In the genomic region with DNA sequence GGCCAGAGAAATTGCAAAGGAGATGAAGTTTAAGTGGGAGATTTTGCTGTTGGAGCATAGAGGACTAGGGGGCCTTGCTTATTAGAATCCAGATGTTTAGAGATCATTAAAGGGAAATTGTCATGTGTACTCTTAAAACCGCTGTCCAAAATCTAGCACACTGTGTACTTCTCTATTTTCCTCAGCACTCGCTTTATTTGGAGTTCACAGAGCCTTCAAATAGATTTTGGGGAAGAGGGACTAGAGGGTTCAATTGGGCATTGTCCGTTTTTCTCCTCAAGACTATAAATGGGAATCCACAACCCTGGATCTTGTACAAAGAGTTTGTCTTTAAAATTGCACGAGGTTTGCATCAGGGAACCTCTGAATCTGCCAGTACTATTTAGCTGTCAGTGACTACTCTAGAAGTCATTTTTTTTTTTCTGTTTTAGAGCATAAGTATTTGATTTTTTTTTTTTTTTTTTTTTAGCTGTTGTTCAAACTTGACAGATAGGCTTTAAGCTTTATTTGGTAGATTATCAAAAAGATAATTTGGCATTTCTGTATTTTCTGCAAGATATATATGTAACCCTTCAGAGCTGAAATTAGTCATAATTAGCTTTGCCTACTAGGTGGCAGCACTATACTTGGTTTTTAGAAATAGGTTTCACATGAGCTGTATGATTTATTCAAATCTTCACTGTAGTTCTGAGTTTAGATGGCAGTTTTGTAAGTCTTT, we compare ENCODE assay signal across 8 cellular contexts. TPM values are rescaled to one million over a fixed set of nuclear protein-coding genes. Genes with fewer than 3 reads are reported as not detected.
DNase-seq lines count a peak whose midpoint lies in the region; ATAC-seq, FAIRE-seq and TF ChIP-seq lines count a peak whose summit lies in the region.

No MANE protein-coding gene starts in this region.

- POLR2A ChIA-PET in AG04449 (lab: Yijun Ruan, JAX), result interaction anchor here (0.6 to 1.0 kb wide), 2 partner anchors 14 to 137 kb away, joined by 4 read pairs; partner anchors contain the start of genes ORMDL1 and PMS1

- H3K36me3 Mint-ChIP-seq in nephron progenitor cell (ENCODE audit: low read depth), result peaks cover 45% of the 10 kb centered on the region

- H3K4me3 Mint-ChIP-seq in nephron progenitor cell, result no peak overlapping the region

- no peak overlapping the region for H3K4me3 ChIP-seq in AG04449 (ENCODE audit: low read depth, low read length)
- H3K4me3 ChIP-seq in colonic mucosa, result no peak overlapping the region

- H3K27ac Mint-ChIP-seq in nephron progenitor cell, result peak overlapping the region; percentile 51

- no peaks in the 10 kb centered on the region for H3K4me1 Mint-ChIP-seq in nephron progenitor cell

- peak; percentile 73 for FAIRE-seq in GM12892 (lab: Jason Lieb, UNC)

- intact Hi-C loops in colonic mucosa (cut with DNase I), result no loop called here

- DNase-seq in AG04449 (ENCODE audit: low read depth, low spot score) (peak; percentile 21), GM12892 (ENCODE audit: insufficient read length) (no peak), NCI-H748 treated with DMSO at 0.1 percent for 48 hours (lab: John Stamatoyannopoulos, UW) (peak; percentile 27), dermis blood vessel endothelial cell (peak; percentile 66), nephron progenitor cell (no peak), colonic mucosa (no peak), HuH-7 (ENCODE audit: low spot score) (no peak)

- ATAC-seq in HG02981 (IDR thresholded peaks at IDR 0.05; ENCODE audit: unreplicated experiment), result peak; percentile 86

- CTCF ChIA-PET in AG04449 (lab: Yijun Ruan, JAX), result interaction anchor here (0.8 to 3.6 kb wide), 28 partner anchors 9 to 464 kb away, joined by 3 to 95 read pairs (median 4); partner anchors contain the start of genes ASNSD1, ORMDL1 and PMS1

- H3K27me3 Mint-ChIP-seq in nephron progenitor cell (ENCODE audit: low read depth, poor library complexity), result no peaks in the 10 kb centered on the region

- TF ChIP-seq CTCF in AG04449 (IDR thresholded peaks at IDR 0.05; ENCODE audit: insufficient read depth, low read length, missing control alignments), result peak; percentile 37
- peak; percentile 15 for TF ChIP-seq CTCF in nephron progenitor cell (IDR thresholded peaks at IDR 0.05)
- no peak for TF ChIP-seq CTCF in colonic mucosa (IDR thresholded peaks at IDR 0.05)

- H3K36me3 ChIP-seq in colonic mucosa, result no peaks in the 10 kb centered on the region

- H3K9ac ChIP-seq in colonic mucosa (ENCODE audit: low read depth in 2 of 2, low read length in 2 of 2), result no peak overlapping the region

- no peaks in the 10 kb centered on the region for H3K9me3 Mint-ChIP-seq in nephron progenitor cell

- H3K27me3 ChIP-seq in colonic mucosa, result no peaks in the 10 kb centered on the region

- no peak for TF ChIP-seq POLR2A in GM12892 (IDR thresholded peaks at IDR 0.05; ENCODE audit: low read depth, low read length)

- no peak overlapping the region for H3K27ac ChIP-seq in colonic mucosa

- H3K4me1 ChIP-seq in colonic mucosa, result no peaks in the 10 kb centered on the region

- no peaks in the 10 kb centered on the region for H3K9me3 ChIP-seq in colonic mucosa

RNA-seq across cellular contexts. Expression of gene PMS1, which starts 14.2 kb away (rescaled TPM):
- polyA plus RNA-seq in GM12892 (2012; ENCODE audit: missing spikeins), result 26.6 TPM
- 24.2 and 39.1 TPM in 2 replicates for total RNA-seq in dermis blood vessel endothelial cell
- 10 to 100 TPM; 11.2 to 14.3 TPM for total RNA-seq in colonic mucosa

RNA-seq across cellular contexts. Expression of gene ORMDL1, which starts 14.3 kb away (rescaled TPM):
- polyA plus RNA-seq in GM12892 (2012; ENCODE audit: missing spikeins), result 79.1 TPM
- total RNA-seq in dermis blood vessel endothelial cell, result 51.3 and 54.6 TPM in 2 replicates
- 10 to 100 TPM; 28.2 to 32.4 TPM for total RNA-seq in colonic mucosa

RNA-seq across cellular contexts. Expression of gene OSGEPL1, which starts 35.9 kb away (rescaled TPM):
- 10.0 TPM for polyA plus RNA-seq in GM12892 (2012; ENCODE audit: missing spikeins)
- total RNA-seq in dermis blood vessel endothelial cell, result 5.9 and 6.1 TPM in 2 replicates
- 1 to 10 TPM; 2.1 to 6.5 TPM for total RNA-seq in colonic mucosa

Comparison
In these comparisons a context has a peak if more than half of its experiments do, and no peak if none do; other contexts are left out.
1. DNase-seq: peak in AG04449 (single experiment), NCI-H748 treated with DMSO at 0.1 percent for 48 hours (single experiment) and dermis blood vessel endothelial cell (single experiment); none in GM12892 (single experiment), nephron progenitor cell (single experiment), colonic mucosa (single experiment) and HuH-7 (single experiment).